In the genomic region with DNA sequence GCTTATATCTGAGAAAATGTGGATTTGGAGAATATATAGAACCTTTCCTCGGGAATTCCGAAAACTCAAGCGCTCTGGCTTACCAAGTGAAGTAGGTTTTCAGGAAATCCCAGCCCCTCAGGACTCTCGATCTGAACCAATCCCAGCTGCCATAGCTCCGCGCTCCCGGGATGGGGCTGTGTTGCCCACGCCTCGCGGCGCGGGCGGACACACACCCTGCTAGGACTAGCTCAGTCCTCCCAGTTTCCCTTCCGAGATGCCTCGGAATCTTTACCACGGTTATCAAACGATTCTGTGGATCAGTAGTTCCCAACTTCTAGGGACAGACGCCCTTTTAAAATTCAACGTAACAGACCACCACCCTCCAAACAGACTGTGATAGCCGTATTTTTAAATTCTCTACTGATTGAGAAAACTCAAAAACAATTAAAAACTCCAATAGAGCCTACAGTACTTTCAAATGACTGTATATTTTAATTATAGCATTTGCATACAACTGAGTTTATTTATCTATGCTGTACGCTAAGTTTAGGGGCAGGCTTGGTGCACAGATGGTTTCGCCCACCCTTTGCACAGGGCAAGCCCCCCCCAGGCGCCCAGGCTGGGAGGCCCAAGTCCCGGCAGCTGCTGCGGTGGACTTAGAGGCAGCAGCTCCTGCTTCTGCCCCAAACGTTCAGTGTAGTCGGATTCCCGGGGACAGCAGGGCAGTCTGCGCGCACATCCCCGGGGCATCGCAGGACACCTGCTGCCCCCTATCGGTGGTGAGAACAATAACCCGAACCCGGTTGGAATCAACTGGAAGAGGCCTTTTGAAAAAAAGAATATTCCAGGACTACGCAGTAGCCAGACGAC, we compare ENCODE assay signal across 8 cellular contexts. TPM values are rescaled to one million over a fixed set of nuclear protein-coding genes. Genes with fewer than 3 reads are reported as not detected.
DNase-seq lines count a peak whose midpoint lies in the region; ATAC-seq, FAIRE-seq and TF ChIP-seq lines count a peak whose summit lies in the region.

No MANE protein-coding gene starts in this region.

- H3K27ac ChIP-seq in ascending aorta (peak overlapping the region; percentile 99 to 100), right atrium auricular region (peak overlapping the region; percentile 92 to 94), psoas muscle (peak overlapping the region; percentile 51)

- TF ChIP-seq CTCF in GM06990 (IDR thresholded peaks at IDR 0.05; ENCODE audit: insufficient read depth, low read length, poor library complexity, severe bottlenecking) (peak; percentile 87), ascending aorta (IDR thresholded peaks at IDR 0.05) (peak; percentile 78 to 85 (median 83)), right atrium auricular region (IDR thresholded peaks at IDR 0.05) (peak; percentile 92 to 93), psoas muscle (IDR thresholded peaks at IDR 0.05) (peak; percentile 83)

- H3K36me3 ChIP-seq in GM06990 (ENCODE audit: control insufficient read depth, insufficient read depth, low read length): no peaks in the 10 kb centered on the region
- H3K36me3 ChIP-seq in ascending aorta: no peaks in the 10 kb centered on the region
- H3K36me3 ChIP-seq in right atrium auricular region: no peaks in the 10 kb centered on the region
- no peaks in the 10 kb centered on the region for H3K36me3 ChIP-seq in psoas muscle (ENCODE audit: insufficient read depth in 1 of 2, low read depth in 1 of 2)

- peak; percentile 79 to 87 (median 80) for ATAC-seq in psoas muscle

- H3K9me3 ChIP-seq in ascending aorta (no peaks in the 10 kb centered on the region), right atrium auricular region (no peaks in the 10 kb centered on the region), psoas muscle (no peaks in the 10 kb centered on the region)

- H3K4me3 ChIP-seq in GM06990 (replicated peaks; ENCODE audit: low read depth, low read length): peak overlapping the region; percentile 42
- H3K4me3 ChIP-seq in ascending aorta: peak overlapping the region; percentile 84 to 85
- peak overlapping the region; percentile 36 to 87 for H3K4me3 ChIP-seq in right atrium auricular region
- H3K4me3 ChIP-seq in psoas muscle: peak overlapping the region; percentile 92

- WGBS in psoas muscle, 3 donors: 5 to 7% (median 7%) methylated on average over 37 of the region's 37 CpGs

- peak; percentile 93 for FAIRE-seq in H54 (lab: Jason Lieb, UNC)

- TF ChIP-seq POLR2A in H54 (IDR thresholded peaks at IDR 0.05; ENCODE audit: low read depth, low read length): peak; percentile 20; the same call in 1 of the 2 replicates

- H3K27me3 ChIP-seq in GM06990 (replicated peaks; ENCODE audit: control insufficient read depth, insufficient read depth, low read length) (no peaks in the 10 kb centered on the region; the same call in 1 of the 2 replicates), ascending aorta (no peaks in the 10 kb centered on the region), right atrium auricular region (no peaks in the 10 kb centered on the region), psoas muscle (ENCODE audit: insufficient read depth in 3 of 3, low read length in 2 of 3) (no peaks in the 10 kb centered on the region)

- peaks cover 0 to 9% of the 10 kb centered on the region in 2 donors for H3K4me1 ChIP-seq in ascending aorta
- H3K4me1 ChIP-seq in right atrium auricular region: peaks cover 0 to 10% of the 10 kb centered on the region in 2 donors
- peaks cover 3% of the 10 kb centered on the region for H3K4me1 ChIP-seq in psoas muscle

- intact Hi-C loops in ascending aorta (cut with DNase I) (loop anchor here (1.0 to 5.0 kb wide), 6 partner anchors 8 to 793 kb away; a partner anchor contains a TSS), psoas muscle (cut with DNase I) (loop anchor here (2.0 to 10.0 kb wide), 4 partner anchors 93 to 192 kb away; a partner anchor contains a TSS)

- DNase-seq in GM06990 (ENCODE audit: extremely low read depth, insufficient read length) (peak; percentile 53), H54 (ENCODE audit: insufficient read length, low spot score) (peak; percentile 84), Kasumi-1 (lab: John Stamatoyannopoulos, UW) (peak; percentile 80 to 86), T follicular helper cell (ENCODE audit: low read depth) (peak; percentile 32), ascending aorta (ENCODE audit: low spot score in 2 of 2) (peak; percentile 13 to 86), right atrium auricular region (ENCODE audit: low spot score) (peak; percentile 75), psoas muscle (peak; percentile 79 to 83), mesenteric fat pad (ENCODE audit: low spot score) (no peak)

RNA-seq across cellular contexts. Expression of a gene that starts 52.3 kb away (rescaled TPM):
- not detected for total RNA-seq in ascending aorta
- total RNA-seq in right atrium auricular region: not detected
- not detected for total RNA-seq in psoas muscle
- polyA plus RNA-seq in psoas muscle: not detected
- total RNA-seq in mesenteric fat pad: not detected

Comparison
In these comparisons a context has a peak if more than half of its experiments do, and no peak if none do; other contexts are left out.
1. H3K4me3 ChIP-seq: peak in every context shown above with its lines; median percentile 92 in psoas muscle; 84 in ascending aorta; 62 in right atrium auricular region; 42 in GM06990.